Comparison of ENCODE assay signal across 13 cellular contexts in genomic region chr6:42281570-42281969, GRCh38.
DNase-seq lines count a peak whose midpoint lies in the region; ATAC-seq, FAIRE-seq and TF ChIP-seq lines count a peak whose summit lies in the region.
"Had no signal": no experiment of that assay in that cellular context is flagged by ENCODE, and none has a peak within 500 bp of the region (broad histone marks: within the 10 kb centered on the region; RNA-seq: fewer than 3 reads in every experiment).

No MANE protein-coding gene starts in this region.

- H3K9me3 ChIP-seq in CD4-positive, alpha-beta memory T cell (ENCODE audit: control insufficient read depth in 1 of 2, low read length in 2 of 2) = no peaks in the 10 kb centered on the region
- H3K9me3 ChIP-seq in lower lobe of right lung = no peaks in the 10 kb centered on the region
- no peaks in the 10 kb centered on the region for H3K9me3 ChIP-seq in pancreas
- H3K9me3 ChIP-seq: left lung had no signal

- H3K36me3 Mint-ChIP-seq in CD4-positive, alpha-beta memory T cell = peaks cover 14% of the 10 kb centered on the region in 2 donors

- DNase-seq in CD4-positive, alpha-beta memory T cell = peak; percentile 54 to 76 (median 72)
- DNase-seq in RWPE1 (ENCODE audit: low spot score) (no peak), lower lobe of right lung (no peak), ureter (ENCODE audit: low spot score) (no peak), pancreas (no peak)
- peak; percentile 22 to 42 for DNase-seq in activated T-helper 1 cell treated with anti-CD3 and anti-CD28 coated beads, Interleukin-2, amount 50 U/mL, for 16 hours (ENCODE audit: low read depth in 1 of 2, low spot score in 1 of 2)
- DNase-seq: foreskin fibroblast, left lung, NCI-H1436 treated with DMSO at 0.1 percent for 48 hours, PC-9 had no signal

- H3K4me1 ChIP-seq in CD4-positive, alpha-beta memory T cell (ENCODE audit: insufficient read depth, low read length) = peaks cover 46% of the 10 kb centered on the region
- H3K4me1 ChIP-seq in lower lobe of right lung (peaks cover 38% of the 10 kb centered on the region), pancreas (no peaks in the 10 kb centered on the region)
- H3K4me1 ChIP-seq: parathyroid adenoma had no signal

- H3K36me3 ChIP-seq in CD4-positive, alpha-beta memory T cell (ENCODE audit: insufficient read depth, low read length) = peaks cover 3% of the 10 kb centered on the region
- H3K36me3 ChIP-seq in lower lobe of right lung (no peaks in the 10 kb centered on the region), pancreas (no peaks in the 10 kb centered on the region)
- H3K36me3 ChIP-seq: left lung had no signal

- intact Hi-C loops in CD4-positive, alpha-beta memory T cell (cut with micrococcal nuclease) = loop anchor here (1.0 to 5.0 kb wide), 2 partner anchors 12 to 171 kb away; partner anchors contain the start of gene TRERF1
- intact Hi-C loops in lower lobe of right lung (cut with DNase I) (no loop called here), pancreas (cut with DNase I) (no loop called here)

- H3K27ac ChIP-seq in CD4-positive, alpha-beta memory T cell (ENCODE audit: low read depth, low read length) = no peak overlapping the region
- H3K27ac ChIP-seq in RWPE1 (peak overlapping the region; percentile 93), lower lobe of right lung (no peak overlapping the region), pancreas (no peak overlapping the region)
- H3K27ac ChIP-seq: left lung, parathyroid adenoma, PC-9 had no signal

- H3K27me3 Mint-ChIP-seq in CD4-positive, alpha-beta memory T cell = no peaks in the 10 kb centered on the region

- H3K4me1 Mint-ChIP-seq in CD4-positive, alpha-beta memory T cell = peaks cover 35 to 60% (median 50%) of the 10 kb centered on the region in 4 donors

- POLR2A ChIA-PET in CD4-positive, alpha-beta memory T cell (lab: Charles Lee; ENCODE audit: partially characterized antibody) = interaction anchor here (1.3 to 2.8 kb wide), 4 partner anchors 12 to 283 kb away, joined by 4 to 8 read pairs (median 7); partner anchors contain the start of gene UBR2
- POLR2A ChIA-PET in RWPE1 (lab: Yijun Ruan, JAX; ENCODE audit: low non-redundant PET) = no interaction called here

- 73 to 77% methylated on average over 7 of the region's 7 CpGs for WGBS in pancreas, 2 donors

- H3K9me3 Mint-ChIP-seq in CD4-positive, alpha-beta memory T cell = no peaks in the 10 kb centered on the region

- no peaks in the 10 kb centered on the region for H3K27me3 ChIP-seq in CD4-positive, alpha-beta memory T cell (ENCODE audit: insufficient read depth, low read length)
- H3K27me3 ChIP-seq in lower lobe of right lung (ENCODE audit: low read depth) (no peaks in the 10 kb centered on the region), pancreas (no peaks in the 10 kb centered on the region)
- H3K27me3 ChIP-seq: left lung had no signal

- TF ChIP-seq CTCF in RWPE1 (conservative IDR thresholded peaks at IDR 0.05; ENCODE audit: low read depth) = no peak
- no peak for TF ChIP-seq CTCF in lower lobe of right lung (IDR thresholded peaks at IDR 0.05)
- no peak for TF ChIP-seq CTCF in pancreas (IDR thresholded peaks at IDR 0.05)

- CTCF ChIA-PET in CD4-positive, alpha-beta memory T cell (lab: Charles Lee; ENCODE audit: partially characterized antibody) = interaction anchor here (0.8 to 5.8 kb wide), 3 partner anchors 113 to 266 kb away, joined by 3 to 24 read pairs (median 6); no protein-coding TSS in a partner anchor
- CTCF ChIA-PET in RWPE1 (lab: Yijun Ruan, JAX) = interaction anchor here (0.7 to 0.8 kb wide), 2 partner anchors 9 to 312 kb away, joined by 3 to 4 read pairs; no protein-coding TSS in a partner anchor

- H3K27ac Mint-ChIP-seq in CD4-positive, alpha-beta memory T cell = peak overlapping the region; percentile 40 to 93 (median 86)

- H3K4me3 ChIP-seq in CD4-positive, alpha-beta memory T cell (ENCODE audit: low read length in 2 of 2) = no peak overlapping the region
- H3K4me3 ChIP-seq in lower lobe of right lung (no peak overlapping the region), pancreas (no peak overlapping the region)
- H3K4me3 ChIP-seq: left lung, PC-9 had no signal

- peak; percentile 50 to 51 for ATAC-seq in lower lobe of right lung
- no peak for ATAC-seq in GM18873 (IDR thresholded peaks at IDR 0.05; ENCODE audit: low FRiP score, unreplicated experiment)
- no peak for ATAC-seq in GM21381 (IDR thresholded peaks at IDR 0.05; ENCODE audit: unreplicated experiment)
- no peak for ATAC-seq in pancreas
- ATAC-seq: left lung had no signal

- H3K4me3 Mint-ChIP-seq in CD4-positive, alpha-beta memory T cell = peak overlapping the region in 7 of 8 donors; percentile 2 to 79 (median 65)

- FAIRE-seq in pancreas (lab: Jason Lieb, UNC) = no peak

Comparison
In these comparisons a context has a peak if more than half of its experiments do, and no peak if none do; other contexts are left out.
1. DNase-seq: peak in CD4-positive, alpha-beta memory T cell (5 of 5) and activated T-helper 1 cell treated with anti-CD3 and anti-CD28 coated beads, Interleukin-2, amount 50 U/mL, for 16 hours (2 of 2); none in RWPE1 (single experiment), lower lobe of right lung (single experiment), ureter (single experiment) and pancreas (0 of 6).
2. ATAC-seq: peak in lower lobe of right lung (2 of 2); none in GM18873 (single experiment), GM21381 (single experiment) and pancreas (0 of 4).